Comparison of ENCODE assay signal across 1 cellular context in genomic region chr7:56028942-56029630, GRCh38.
A peak's percentile ranks its signal among the peaks of the same experiment; 100 is the strongest.
TF ChIP-seq lines count a peak whose summit lies in the region.

No MANE protein-coding gene starts in this region.

TF ChIP-seq in HepG2, 621 proteins besides CTCF, POLR2A, EP300 and RAD21 (continued from another document and continues in another):
- no peak for TF ChIP-seq GMEB1 (CRISPR knock-in tag; IDR thresholded peaks at IDR 0.05; ENCODE audit: borderline replicate concordance)
- peak; percentile 66; the same call in 1 of the 2 replicates for TF ChIP-seq ZNF331 (CRISPR knock-in tag; IDR thresholded peaks at IDR 0.05)
- no peak for TF ChIP-seq NFKB2 (CRISPR knock-in tag; IDR thresholded peaks at IDR 0.05; ENCODE audit: borderline replicate concordance)
- TF ChIP-seq PRDM10 (CRISPR knock-in tag; IDR thresholded peaks at IDR 0.05; ENCODE audit: low read depth): no peak
- TF ChIP-seq CENPBD1 (CRISPR knock-in tag; IDR thresholded peaks at IDR 0.05; ENCODE audit: borderline replicate concordance, low read depth): no peak
- TF ChIP-seq HNF4G (IDR thresholded peaks at IDR 0.05; ENCODE audit: borderline replicate concordance, low read depth, low read length): peak; percentile 77
- no peak; the same call in 1 of the 2 replicates for TF ChIP-seq HNF4G (CRISPR knock-in tag; IDR thresholded peaks at IDR 0.05; ENCODE audit: borderline replicate concordance, low read depth)
- TF ChIP-seq ZNF724P (CRISPR knock-in tag; IDR thresholded peaks at IDR 0.05; ENCODE audit: borderline replicate concordance): no peak
- 0 out of 2 replicates have a peak, but pooled peaks have one; percentile 19 for TF ChIP-seq MEIS1 (CRISPR knock-in tag; IDR thresholded peaks at IDR 0.05; ENCODE audit: borderline replicate concordance)
- no peak for TF ChIP-seq IKZF1 (IDR thresholded peaks at IDR 0.05)
- TF ChIP-seq HMG20B (CRISPR knock-in tag; conservative IDR thresholded peaks at IDR 0.05): peak; percentile 51; the same call in 1 of the 2 replicates
- no peak for TF ChIP-seq SETDB1 (CRISPR knock-in tag; IDR thresholded peaks at IDR 0.05; ENCODE audit: borderline replicate concordance)
- TF ChIP-seq RBM22 (optimal IDR thresholded peaks at IDR 0.05; ENCODE audit: low read length): no peak
- no peak for TF ChIP-seq ZNF660 (CRISPR knock-in tag; IDR thresholded peaks at IDR 0.05; ENCODE audit: borderline replicate concordance, low read depth)
- TF ChIP-seq HES4 (CRISPR knock-in tag; IDR thresholded peaks at IDR 0.05; ENCODE audit: borderline replicate concordance): no peak
- no peak for TF ChIP-seq TP53 (CRISPR knock-in tag; conservative IDR thresholded peaks at IDR 0.05)
- peak; percentile 25; the same call in 1 of the 2 replicates for TF ChIP-seq TAF1 (CRISPR knock-in tag; IDR thresholded peaks at IDR 0.05)
- TF ChIP-seq CHD4 (IDR thresholded peaks at IDR 0.05; ENCODE audit: borderline replicate concordance, low read length): peak; percentile 68; the same call in 1 of the 2 replicates
- no peak for TF ChIP-seq HNRNPLL (IDR thresholded peaks at IDR 0.05; ENCODE audit: low read depth, low read length, poor library complexity, severe bottlenecking)
- no peak for TF ChIP-seq ZMAT5 (CRISPR knock-in tag; IDR thresholded peaks at IDR 0.05; ENCODE audit: borderline replicate concordance, low read depth)
- TF ChIP-seq ZNF792 (CRISPR knock-in tag; IDR thresholded peaks at IDR 0.05): peak; percentile 17; the same call in 1 of the 2 replicates
- peak; percentile 42 for TF ChIP-seq KAT8 (CRISPR knock-in tag; IDR thresholded peaks at IDR 0.05)
- TF ChIP-seq NFIC (IDR thresholded peaks at IDR 0.05; ENCODE audit: low read length): peak; percentile 55
- no peak for TF ChIP-seq BRCA1 (CRISPR knock-in tag; IDR thresholded peaks at IDR 0.05)
- peak; percentile 91 for TF ChIP-seq HNF4A (CRISPR knock-in tag; IDR thresholded peaks at IDR 0.05)
- TF ChIP-seq, protein P1, sequence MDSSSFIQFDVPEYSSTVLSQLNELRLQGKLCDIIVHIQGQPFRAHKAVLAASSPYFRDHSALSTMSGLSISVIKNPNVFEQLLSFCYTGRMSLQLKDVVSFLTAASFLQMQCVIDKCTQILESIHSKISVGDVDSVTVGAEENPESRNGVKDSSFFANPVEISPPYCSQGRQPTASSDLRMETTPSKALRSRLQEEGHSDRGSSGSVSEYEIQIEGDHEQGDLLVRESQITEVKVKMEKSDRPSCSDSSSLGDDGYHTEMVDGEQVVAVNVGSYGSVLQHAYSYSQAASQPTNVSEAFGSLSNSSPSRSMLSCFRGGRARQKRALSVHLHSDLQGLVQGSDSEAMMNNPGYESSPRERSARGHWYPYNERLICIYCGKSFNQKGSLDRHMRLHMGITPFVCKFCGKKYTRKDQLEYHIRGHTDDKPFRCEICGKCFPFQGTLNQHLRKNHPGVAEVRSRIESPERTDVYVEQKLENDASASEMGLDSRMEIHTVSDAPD (CRISPR knock-in tag; IDR thresholded peaks at IDR 0.05): 0 out of 2 replicates have a peak, but pooled peaks have one; percentile 65
- TF ChIP-seq, protein P2, sequence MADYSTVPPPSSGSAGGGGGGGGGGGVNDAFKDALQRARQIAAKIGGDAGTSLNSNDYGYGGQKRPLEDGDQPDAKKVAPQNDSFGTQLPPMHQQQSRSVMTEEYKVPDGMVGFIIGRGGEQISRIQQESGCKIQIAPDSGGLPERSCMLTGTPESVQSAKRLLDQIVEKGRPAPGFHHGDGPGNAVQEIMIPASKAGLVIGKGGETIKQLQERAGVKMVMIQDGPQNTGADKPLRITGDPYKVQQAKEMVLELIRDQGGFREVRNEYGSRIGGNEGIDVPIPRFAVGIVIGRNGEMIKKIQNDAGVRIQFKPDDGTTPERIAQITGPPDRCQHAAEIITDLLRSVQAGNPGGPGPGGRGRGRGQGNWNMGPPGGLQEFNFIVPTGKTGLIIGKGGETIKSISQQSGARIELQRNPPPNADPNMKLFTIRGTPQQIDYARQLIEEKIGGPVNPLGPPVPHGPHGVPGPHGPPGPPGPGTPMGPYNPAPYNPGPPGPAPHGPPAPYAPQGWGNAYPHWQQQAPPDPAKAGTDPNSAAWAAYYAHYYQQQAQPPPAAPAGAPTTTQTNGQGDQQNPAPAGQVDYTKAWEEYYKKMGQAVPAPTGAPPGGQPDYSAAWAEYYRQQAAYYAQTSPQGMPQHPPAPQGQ (CRISPR knock-in tag; IDR thresholded peaks at IDR 0.05; ENCODE audit: borderline replicate concordance): no peak
- no peak for TF ChIP-seq ZNF768 (CRISPR knock-in tag; IDR thresholded peaks at IDR 0.05)
- TF ChIP-seq, protein P3, sequence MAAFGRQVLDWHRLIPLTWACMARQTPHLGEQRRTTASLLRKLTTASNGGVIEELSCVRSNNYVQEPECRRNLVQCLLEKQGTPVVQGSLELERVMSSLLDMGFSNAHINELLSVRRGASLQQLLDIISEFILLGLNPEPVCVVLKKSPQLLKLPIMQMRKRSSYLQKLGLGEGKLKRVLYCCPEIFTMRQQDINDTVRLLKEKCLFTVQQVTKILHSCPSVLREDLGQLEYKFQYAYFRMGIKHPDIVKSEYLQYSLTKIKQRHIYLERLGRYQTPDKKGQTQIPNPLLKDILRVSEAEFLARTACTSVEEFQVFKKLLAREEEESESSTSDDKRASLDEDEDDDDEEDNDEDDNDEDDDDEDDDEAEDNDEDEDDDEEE (CRISPR knock-in tag; IDR thresholded peaks at IDR 0.05): no peak
- TF ChIP-seq, protein P4, sequence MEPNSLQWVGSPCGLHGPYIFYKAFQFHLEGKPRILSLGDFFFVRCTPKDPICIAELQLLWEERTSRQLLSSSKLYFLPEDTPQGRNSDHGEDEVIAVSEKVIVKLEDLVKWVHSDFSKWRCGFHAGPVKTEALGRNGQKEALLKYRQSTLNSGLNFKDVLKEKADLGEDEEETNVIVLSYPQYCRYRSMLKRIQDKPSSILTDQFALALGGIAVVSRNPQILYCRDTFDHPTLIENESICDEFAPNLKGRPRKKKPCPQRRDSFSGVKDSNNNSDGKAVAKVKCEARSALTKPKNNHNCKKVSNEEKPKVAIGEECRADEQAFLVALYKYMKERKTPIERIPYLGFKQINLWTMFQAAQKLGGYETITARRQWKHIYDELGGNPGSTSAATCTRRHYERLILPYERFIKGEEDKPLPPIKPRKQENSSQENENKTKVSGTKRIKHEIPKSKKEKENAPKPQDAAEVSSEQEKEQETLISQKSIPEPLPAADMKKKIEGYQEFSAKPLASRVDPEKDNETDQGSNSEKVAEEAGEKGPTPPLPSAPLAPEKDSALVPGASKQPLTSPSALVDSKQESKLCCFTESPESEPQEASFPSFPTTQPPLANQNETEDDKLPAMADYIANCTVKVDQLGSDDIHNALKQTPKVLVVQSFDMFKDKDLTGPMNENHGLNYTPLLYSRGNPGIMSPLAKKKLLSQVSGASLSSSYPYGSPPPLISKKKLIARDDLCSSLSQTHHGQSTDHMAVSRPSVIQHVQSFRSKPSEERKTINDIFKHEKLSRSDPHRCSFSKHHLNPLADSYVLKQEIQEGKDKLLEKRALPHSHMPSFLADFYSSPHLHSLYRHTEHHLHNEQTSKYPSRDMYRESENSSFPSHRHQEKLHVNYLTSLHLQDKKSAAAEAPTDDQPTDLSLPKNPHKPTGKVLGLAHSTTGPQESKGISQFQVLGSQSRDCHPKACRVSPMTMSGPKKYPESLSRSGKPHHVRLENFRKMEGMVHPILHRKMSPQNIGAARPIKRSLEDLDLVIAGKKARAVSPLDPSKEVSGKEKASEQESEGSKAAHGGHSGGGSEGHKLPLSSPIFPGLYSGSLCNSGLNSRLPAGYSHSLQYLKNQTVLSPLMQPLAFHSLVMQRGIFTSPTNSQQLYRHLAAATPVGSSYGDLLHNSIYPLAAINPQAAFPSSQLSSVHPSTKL (CRISPR knock-in tag; IDR thresholded peaks at IDR 0.05): peak; percentile 85
- peak; percentile 58; the same call in 1 of the 2 replicates for TF ChIP-seq ONECUT2 (CRISPR knock-in tag; IDR thresholded peaks at IDR 0.05)
- peak; percentile 39 for TF ChIP-seq CEBPG (CRISPR knock-in tag; IDR thresholded peaks at IDR 0.05)
- TF ChIP-seq ZNF484 (CRISPR knock-in tag; IDR thresholded peaks at IDR 0.05; ENCODE audit: borderline replicate concordance, low read depth): no peak
- TF ChIP-seq, protein P5, sequence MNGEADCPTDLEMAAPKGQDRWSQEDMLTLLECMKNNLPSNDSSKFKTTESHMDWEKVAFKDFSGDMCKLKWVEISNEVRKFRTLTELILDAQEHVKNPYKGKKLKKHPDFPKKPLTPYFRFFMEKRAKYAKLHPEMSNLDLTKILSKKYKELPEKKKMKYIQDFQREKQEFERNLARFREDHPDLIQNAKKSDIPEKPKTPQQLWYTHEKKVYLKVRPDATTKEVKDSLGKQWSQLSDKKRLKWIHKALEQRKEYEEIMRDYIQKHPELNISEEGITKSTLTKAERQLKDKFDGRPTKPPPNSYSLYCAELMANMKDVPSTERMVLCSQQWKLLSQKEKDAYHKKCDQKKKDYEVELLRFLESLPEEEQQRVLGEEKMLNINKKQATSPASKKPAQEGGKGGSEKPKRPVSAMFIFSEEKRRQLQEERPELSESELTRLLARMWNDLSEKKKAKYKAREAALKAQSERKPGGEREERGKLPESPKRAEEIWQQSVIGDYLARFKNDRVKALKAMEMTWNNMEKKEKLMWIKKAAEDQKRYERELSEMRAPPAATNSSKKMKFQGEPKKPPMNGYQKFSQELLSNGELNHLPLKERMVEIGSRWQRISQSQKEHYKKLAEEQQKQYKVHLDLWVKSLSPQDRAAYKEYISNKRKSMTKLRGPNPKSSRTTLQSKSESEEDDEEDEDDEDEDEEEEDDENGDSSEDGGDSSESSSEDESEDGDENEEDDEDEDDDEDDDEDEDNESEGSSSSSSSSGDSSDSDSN (CRISPR knock-in tag; IDR thresholded peaks at IDR 0.05): no peak
- no peak for TF ChIP-seq ATAD3A (CRISPR knock-in tag; IDR thresholded peaks at IDR 0.05)
- TF ChIP-seq, protein P6, sequence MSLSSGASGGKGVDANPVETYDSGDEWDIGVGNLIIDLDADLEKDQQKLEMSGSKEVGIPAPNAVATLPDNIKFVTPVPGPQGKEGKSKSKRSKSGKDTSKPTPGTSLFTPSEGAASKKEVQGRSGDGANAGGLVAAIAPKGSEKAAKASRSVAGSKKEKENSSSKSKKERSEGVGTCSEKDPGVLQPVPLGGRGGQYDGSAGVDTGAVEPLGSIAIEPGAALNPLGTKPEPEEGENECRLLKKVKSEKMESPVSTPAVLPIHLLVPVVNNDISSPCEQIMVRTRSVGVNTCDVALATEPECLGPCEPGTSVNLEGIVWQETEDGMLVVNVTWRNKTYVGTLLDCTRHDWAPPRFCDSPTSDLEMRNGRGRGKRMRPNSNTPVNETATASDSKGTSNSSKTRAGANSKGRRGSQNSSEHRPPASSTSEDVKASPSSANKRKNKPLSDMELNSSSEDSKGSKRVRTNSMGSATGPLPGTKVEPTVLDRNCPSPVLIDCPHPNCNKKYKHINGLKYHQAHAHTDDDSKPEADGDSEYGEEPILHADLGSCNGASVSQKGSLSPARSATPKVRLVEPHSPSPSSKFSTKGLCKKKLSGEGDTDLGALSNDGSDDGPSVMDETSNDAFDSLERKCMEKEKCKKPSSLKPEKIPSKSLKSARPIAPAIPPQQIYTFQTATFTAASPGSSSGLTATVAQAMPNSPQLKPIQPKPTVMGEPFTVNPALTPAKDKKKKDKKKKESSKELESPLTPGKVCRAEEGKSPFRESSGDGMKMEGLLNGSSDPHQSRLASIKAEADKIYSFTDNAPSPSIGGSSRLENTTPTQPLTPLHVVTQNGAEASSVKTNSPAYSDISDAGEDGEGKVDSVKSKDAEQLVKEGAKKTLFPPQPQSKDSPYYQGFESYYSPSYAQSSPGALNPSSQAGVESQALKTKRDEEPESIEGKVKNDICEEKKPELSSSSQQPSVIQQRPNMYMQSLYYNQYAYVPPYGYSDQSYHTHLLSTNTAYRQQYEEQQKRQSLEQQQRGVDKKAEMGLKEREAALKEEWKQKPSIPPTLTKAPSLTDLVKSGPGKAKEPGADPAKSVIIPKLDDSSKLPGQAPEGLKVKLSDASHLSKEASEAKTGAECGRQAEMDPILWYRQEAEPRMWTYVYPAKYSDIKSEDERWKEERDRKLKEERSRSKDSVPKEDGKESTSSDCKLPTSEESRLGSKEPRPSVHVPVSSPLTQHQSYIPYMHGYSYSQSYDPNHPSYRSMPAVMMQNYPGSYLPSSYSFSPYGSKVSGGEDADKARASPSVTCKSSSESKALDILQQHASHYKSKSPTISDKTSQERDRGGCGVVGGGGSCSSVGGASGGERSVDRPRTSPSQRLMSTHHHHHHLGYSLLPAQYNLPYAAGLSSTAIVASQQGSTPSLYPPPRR (CRISPR knock-in tag; IDR thresholded peaks at IDR 0.05; ENCODE audit: borderline replicate concordance): 0 out of 2 replicates have a peak, but pooled peaks have one; percentile 33
